ENCODE assay signal across 1 cellular context in genomic region chr6:27672113-27672799, GRCh38.
A peak's percentile ranks its signal among the peaks of the same experiment; 100 is the strongest.
TF ChIP-seq lines count a peak whose summit lies in the region.

No MANE protein-coding gene starts in this region.

TF ChIP-seq in HepG2, 621 proteins besides CTCF, POLR2A, EP300 and RAD21 (continued from another document and continues in another):
- TF ChIP-seq AHDC1 (CRISPR knock-in tag; IDR thresholded peaks at IDR 0.05; ENCODE audit: borderline replicate concordance) (peak; percentile 55; the same call in 1 of the 2 replicates), RFX5 (IDR thresholded peaks at IDR 0.05; ENCODE audit: low read depth, low read length) (no peak), NFE2L1 (CRISPR knock-in tag; IDR thresholded peaks at IDR 0.05; ENCODE audit: borderline replicate concordance) (no peak), RNF219 (CRISPR knock-in tag; IDR thresholded peaks at IDR 0.05) (peak; percentile 91; the same call in 1 of the 2 replicates), NKX3-1 (CRISPR knock-in tag; IDR thresholded peaks at IDR 0.05) (no peak), ZFP62 (CRISPR knock-in tag; IDR thresholded peaks at IDR 0.05) (peak; percentile 37; the same call in 1 of the 2 replicates), HOXA3 (CRISPR knock-in tag; IDR thresholded peaks at IDR 0.05) (peak; percentile 89), ZNF12 (CRISPR knock-in tag; IDR thresholded peaks at IDR 0.05) (peak; percentile 62), NONO (IDR thresholded peaks at IDR 0.05) (no peak), NONO (CRISPR knock-in tag; conservative IDR thresholded peaks at IDR 0.05) (peak; percentile 83), ZNF704 (CRISPR knock-in tag; IDR thresholded peaks at IDR 0.05; ENCODE audit: borderline replicate concordance) (0 out of 2 replicates have a peak, but pooled peaks have one; percentile 62), PATZ1 (CRISPR knock-in tag; IDR thresholded peaks at IDR 0.05) (peak; percentile 37; the same call in 1 of the 2 replicates), SIN3A (IDR thresholded peaks at IDR 0.05; ENCODE audit: borderline replicate concordance, low read depth, low read length) (peak; percentile 39; the same call in 1 of the 2 replicates), RARG (CRISPR knock-in tag; IDR thresholded peaks at IDR 0.05; ENCODE audit: low read depth) (no peak), SNAI1 (CRISPR knock-in tag; IDR thresholded peaks at IDR 0.05; ENCODE audit: borderline replicate concordance) (no peak), ZNF337 (CRISPR knock-in tag; IDR thresholded peaks at IDR 0.05; ENCODE audit: borderline replicate concordance, low read depth) (peak; percentile 66; the same call in 1 of the 2 replicates), ZBED4 (CRISPR knock-in tag; IDR thresholded peaks at IDR 0.05; ENCODE audit: borderline replicate concordance) (peak; percentile 75), PCBP2 (optimal IDR thresholded peaks at IDR 0.05; ENCODE audit: low read depth, low read length, poor library complexity, severe bottlenecking) (no peak), ZNF136 (CRISPR knock-in tag; IDR thresholded peaks at IDR 0.05; ENCODE audit: low read depth) (no peak), SRSF1 (optimal IDR thresholded peaks at IDR 0.05; ENCODE audit: low read depth, low read length) (no peak), PAX8 (CRISPR knock-in tag; IDR thresholded peaks at IDR 0.05; ENCODE audit: borderline replicate concordance) (peak; percentile 61; the same call in 1 of the 2 replicates), NFAT5 (CRISPR knock-in tag; IDR thresholded peaks at IDR 0.05) (no peak), REL (CRISPR knock-in tag; conservative IDR thresholded peaks at IDR 0.05) (0 out of 2 replicates have a peak, but pooled peaks have one; percentile 49), ZNF7 (CRISPR knock-in tag; IDR thresholded peaks at IDR 0.05) (peak; percentile 77), FLYWCH1 (CRISPR knock-in tag; IDR thresholded peaks at IDR 0.05) (no peak), HDAC2 (CRISPR knock-in tag; IDR thresholded peaks at IDR 0.05) (peak; percentile 80), SNAPC5 (CRISPR knock-in tag; IDR thresholded peaks at IDR 0.05; ENCODE audit: borderline replicate concordance) (peak; percentile 59; the same call in 1 of the 2 replicates), IRF2 (CRISPR knock-in tag; IDR thresholded peaks at IDR 0.05) (peak; percentile 76), MEF2D (CRISPR knock-in tag; IDR thresholded peaks at IDR 0.05) (peak; percentile 50; the same call in 1 of the 2 replicates), HOMEZ (CRISPR knock-in tag; IDR thresholded peaks at IDR 0.05; ENCODE audit: low read depth) (peak; percentile 78; the same call in 1 of the 2 replicates), PLRG1 (conservative IDR thresholded peaks at IDR 0.05) (no peak), TGIF2 (CRISPR knock-in tag; IDR thresholded peaks at IDR 0.05) (peak; percentile 32; the same call in 1 of the 2 replicates), ZNF24 (IDR thresholded peaks at IDR 0.05) (peak; percentile 97), ZNF232 (CRISPR knock-in tag; IDR thresholded peaks at IDR 0.05; ENCODE audit: borderline replicate concordance) (peak; percentile 68; the same call in 1 of the 2 replicates)
